1 cellular context compared by ENCODE assay signal in genomic region chr2:134609924-134610498, GRCh38.
TF ChIP-seq lines count a peak whose summit lies in the region.

No MANE protein-coding gene starts in this region.

TF ChIP-seq in HepG2, 621 proteins besides CTCF, POLR2A, EP300 and RAD21 (continued from another document):
- no peak for TF ChIP-seq ZHX2 (IDR thresholded peaks at IDR 0.05; ENCODE audit: low read depth)
- TF ChIP-seq ZHX2 (CRISPR knock-in tag; IDR thresholded peaks at IDR 0.05; ENCODE audit: borderline replicate concordance): no peak
- TF ChIP-seq IRF1 (CRISPR knock-in tag; IDR thresholded peaks at IDR 0.05; ENCODE audit: low read depth): no peak
- no peak for TF ChIP-seq TRIM24 (CRISPR knock-in tag; IDR thresholded peaks at IDR 0.05)
- TF ChIP-seq THYN1 (CRISPR knock-in tag; IDR thresholded peaks at IDR 0.05; ENCODE audit: borderline replicate concordance, low read depth): no peak
- TF ChIP-seq TEF (CRISPR knock-in tag; IDR thresholded peaks at IDR 0.05): no peak
- TF ChIP-seq ZNF468 (CRISPR knock-in tag; IDR thresholded peaks at IDR 0.05): no peak
- no peak for TF ChIP-seq DDIT3 (CRISPR knock-in tag; IDR thresholded peaks at IDR 0.05)
- TF ChIP-seq ZNF235 (CRISPR knock-in tag; IDR thresholded peaks at IDR 0.05; ENCODE audit: borderline replicate concordance): no peak
